ENCODE assay signal across 8 cellular contexts in genomic region chr7:117014673-117015133, GRCh38.
A peak's percentile ranks its signal among the peaks of the same experiment; 100 is the strongest.
DNase-seq lines count a peak whose midpoint lies in the region; ATAC-seq, FAIRE-seq and TF ChIP-seq lines count a peak whose summit lies in the region.

No MANE protein-coding gene starts in this region.

- ATAC-seq in GM21786 (IDR thresholded peaks at IDR 0.05; ENCODE audit: unreplicated experiment), result peak; percentile 31
- no peak for ATAC-seq in activated CD4-positive, CD25-positive, alpha-beta regulatory T cell treated with anti-CD3 and anti-CD28 coated beads, Interleukin-2, amount 50 U/mL, for 24 hours

- DNase-seq in GM12891 (ENCODE audit: insufficient read length, low spot score), result no peak
- DNase-seq in NCI-H187 treated with DMSO at 0.1 percent for 48 hours (lab: John Stamatoyannopoulos, UW), result peak; percentile 34
- no peak for DNase-seq in ascending aorta (ENCODE audit: low spot score in 2 of 2)
- peak; percentile 26 for DNase-seq in kidney glomerular epithelial cell (lab: John Stamatoyannopoulos, UW)
- DNase-seq in suprapubic skin (ENCODE audit: low spot score in 2 of 2), result no peak
- no peak for DNase-seq in Calu3

- no peaks in the 10 kb centered on the region for H3K9me3 Mint-ChIP-seq in Calu3 (ENCODE audit: low read depth, unreplicated experiment)

- CTCF ChIA-PET in Calu3 (lab: Charles Lee), result no interaction called here

- no peak overlapping the region for H3K27ac ChIP-seq in ascending aorta
- H3K27ac ChIP-seq in suprapubic skin, result no peak overlapping the region

- WGBS in suprapubic skin, result 13% methylated on average over 6 of the region's 6 CpGs

- no peak for TF ChIP-seq EP300 in suprapubic skin (IDR thresholded peaks at IDR 0.05)

- H3K4me3 ChIP-seq in ascending aorta (peak overlapping the region; percentile 4 to 5), suprapubic skin (peak overlapping the region; percentile 6)

- H3K4me3 Mint-ChIP-seq in Calu3 (ENCODE audit: low read depth, unreplicated experiment), result no peak overlapping the region

- FAIRE-seq in GM12891 (lab: Jason Lieb, UNC), result peak; percentile 91

- H3K4me1 Mint-ChIP-seq in Calu3 (ENCODE audit: low read depth, unreplicated experiment), result no peaks in the 10 kb centered on the region

- intact Hi-C loops in ascending aorta (cut with DNase I) (no loop called here), Calu3 (cut with micrococcal nuclease; ENCODE audit: unreplicated experiment) (no loop called here)

- no peaks in the 10 kb centered on the region for H3K27me3 Mint-ChIP-seq in Calu3 (ENCODE audit: unreplicated experiment)

- H3K36me3 ChIP-seq in ascending aorta, result no peaks in the 10 kb centered on the region
- no peaks in the 10 kb centered on the region for H3K36me3 ChIP-seq in suprapubic skin

- no peaks in the 10 kb centered on the region for H3K36me3 Mint-ChIP-seq in Calu3 (ENCODE audit: insufficient read depth, unreplicated experiment)

- H3K27me3 ChIP-seq in ascending aorta (no peaks in the 10 kb centered on the region), suprapubic skin (no peaks in the 10 kb centered on the region)

- H3K9me3 ChIP-seq in ascending aorta, result no peaks in the 10 kb centered on the region
- no peaks in the 10 kb centered on the region for H3K9me3 ChIP-seq in suprapubic skin

- peaks cover 3 to 19% of the 10 kb centered on the region in 2 donors for H3K4me1 ChIP-seq in ascending aorta
- peaks cover 17% of the 10 kb centered on the region for H3K4me1 ChIP-seq in suprapubic skin

- no TSS peak for BruUV-seq in Calu3 (replicated peaks; lab: Mats Ljungman, UMichigan)

- TF ChIP-seq POLR2A in GM12891 (IDR thresholded peaks at IDR 0.05; ENCODE audit: low read depth, low read length), result peak; percentile 79
- TF ChIP-seq POLR2A in suprapubic skin (IDR thresholded peaks at IDR 0.05), result no peak

- TF ChIP-seq CTCF in ascending aorta (IDR thresholded peaks at IDR 0.05) (no peak), suprapubic skin (IDR thresholded peaks at IDR 0.05) (no peak), Calu3 (IDR thresholded peaks at IDR 0.05; ENCODE audit: unreplicated experiment) (no peak)

- no peak overlapping the region for H3K27ac Mint-ChIP-seq in Calu3 (ENCODE audit: unreplicated experiment)

TF ChIP-seq in GM12891, 5 proteins besides CTCF, POLR2A, EP300 and RAD21:
- TF ChIP-seq POLR2AphosphoS5 (IDR thresholded peaks at IDR 0.05; ENCODE audit: low read depth, low read length) (0 out of 2 replicates have a peak, but pooled peaks have one; percentile 54), PAX5 (IDR thresholded peaks at IDR 0.05; ENCODE audit: insufficient read depth, low read length, severe bottlenecking) (no peak), TAF1 (IDR thresholded peaks at IDR 0.05; ENCODE audit: low read depth, low read length) (peak; percentile 76), SPI1 (IDR thresholded peaks at IDR 0.05; ENCODE audit: low read depth, low read length) (peak; percentile 81), POU2F2 (IDR thresholded peaks at IDR 0.05; ENCODE audit: low read depth, low read length) (no peak)

Comparison
In these comparisons a context has a peak if more than half of its experiments do, and no peak if none do; other contexts are left out.
1. DNase-seq: peak in NCI-H187 treated with DMSO at 0.1 percent for 48 hours (single experiment) and kidney glomerular epithelial cell (single experiment); none in GM12891 (single experiment), ascending aorta (0 of 2), suprapubic skin (0 of 2) and Calu3 (single experiment).